Comparison of ENCODE assay signal across 1 cellular context in genomic region chr5:157143127-157143959, GRCh38.
TF ChIP-seq lines count a peak whose summit lies in the region.

No MANE protein-coding gene starts in this region.

TF ChIP-seq in GM12878, 131 proteins besides CTCF, POLR2A, EP300 and RAD21 (continues in another document):
- 0 out of 2 replicates have a peak, but pooled peaks have one; percentile 4 for TF ChIP-seq POLR2AphosphoS5 (IDR thresholded peaks at IDR 0.05; ENCODE audit: low read length)
- TF ChIP-seq GATAD2B (conservative IDR thresholded peaks at IDR 0.05; ENCODE audit: low read depth): no peak
- TF ChIP-seq TAF1 (IDR thresholded peaks at IDR 0.05; ENCODE audit: borderline replicate concordance, low read depth, low read length): no peak; the same call in 1 of the 2 replicates
- peak; percentile 18; the same call in 1 of the 2 replicates for TF ChIP-seq NBN (IDR thresholded peaks at IDR 0.05)
- TF ChIP-seq NR2C2 (IDR thresholded peaks at IDR 0.05; ENCODE audit: borderline replicate concordance, control insufficient read depth, insufficient read length, low read depth): no peak
- TF ChIP-seq MLLT1 (IDR thresholded peaks at IDR 0.05): peak; percentile 82
- TF ChIP-seq ATF7 (IDR thresholded peaks at IDR 0.05; ENCODE audit: low read depth): no peak
- TF ChIP-seq MTA2 (IDR thresholded peaks at IDR 0.05; ENCODE audit: low read depth): no peak
- TF ChIP-seq CHD2 (IDR thresholded peaks at IDR 0.05; ENCODE audit: borderline replicate concordance, low read depth, low read length): 0 out of 2 replicates have a peak, but pooled peaks have one; percentile 31
- no peak for TF ChIP-seq HDGF (IDR thresholded peaks at IDR 0.05)
- TF ChIP-seq CHD4 (IDR thresholded peaks at IDR 0.05): no peak
- 0 out of 2 replicates have a peak, but pooled peaks have one; percentile 15 for TF ChIP-seq TBL1XR1 (IDR thresholded peaks at IDR 0.05; ENCODE audit: low read depth, low read length)
- no peak for TF ChIP-seq CBFB (IDR thresholded peaks at IDR 0.05; ENCODE audit: low read depth)
- TF ChIP-seq, protein P1, sequence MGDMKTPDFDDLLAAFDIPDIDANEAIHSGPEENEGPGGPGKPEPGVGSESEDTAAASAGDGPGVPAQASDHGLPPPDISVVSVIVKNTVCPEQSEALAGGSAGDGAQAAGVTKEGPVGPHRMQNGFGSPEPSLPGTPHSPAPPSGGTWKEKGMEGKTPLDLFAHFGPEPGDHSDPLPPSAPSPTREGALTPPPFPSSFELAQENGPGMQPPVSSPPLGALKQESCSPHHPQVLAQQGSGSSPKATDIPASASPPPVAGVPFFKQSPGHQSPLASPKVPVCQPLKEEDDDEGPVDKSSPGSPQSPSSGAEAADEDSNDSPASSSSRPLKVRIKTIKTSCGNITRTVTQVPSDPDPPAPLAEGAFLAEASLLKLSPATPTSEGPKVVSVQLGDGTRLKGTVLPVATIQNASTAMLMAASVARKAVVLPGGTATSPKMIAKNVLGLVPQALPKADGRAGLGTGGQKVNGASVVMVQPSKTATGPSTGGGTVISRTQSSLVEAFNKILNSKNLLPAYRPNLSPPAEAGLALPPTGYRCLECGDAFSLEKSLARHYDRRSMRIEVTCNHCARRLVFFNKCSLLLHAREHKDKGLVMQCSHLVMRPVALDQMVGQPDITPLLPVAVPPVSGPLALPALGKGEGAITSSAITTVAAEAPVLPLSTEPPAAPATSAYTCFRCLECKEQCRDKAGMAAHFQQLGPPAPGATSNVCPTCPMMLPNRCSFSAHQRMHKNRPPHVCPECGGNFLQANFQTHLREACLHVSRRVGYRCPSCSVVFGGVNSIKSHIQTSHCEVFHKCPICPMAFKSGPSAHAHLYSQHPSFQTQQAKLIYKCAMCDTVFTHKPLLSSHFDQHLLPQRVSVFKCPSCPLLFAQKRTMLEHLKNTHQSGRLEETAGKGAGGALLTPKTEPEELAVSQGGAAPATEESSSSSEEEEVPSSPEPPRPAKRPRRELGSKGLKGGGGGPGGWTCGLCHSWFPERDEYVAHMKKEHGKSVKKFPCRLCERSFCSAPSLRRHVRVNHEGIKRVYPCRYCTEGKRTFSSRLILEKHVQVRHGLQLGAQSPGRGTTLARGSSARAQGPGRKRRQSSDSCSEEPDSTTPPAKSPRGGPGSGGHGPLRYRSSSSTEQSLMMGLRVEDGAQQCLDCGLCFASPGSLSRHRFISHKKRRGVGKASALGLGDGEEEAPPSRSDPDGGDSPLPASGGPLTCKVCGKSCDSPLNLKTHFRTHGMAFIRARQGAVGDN (IDR thresholded peaks at IDR 0.05): no peak
- no peak for TF ChIP-seq ZNF622 (IDR thresholded peaks at IDR 0.05)
- TF ChIP-seq MYB (IDR thresholded peaks at IDR 0.05; ENCODE audit: borderline replicate concordance, low read depth, low read length): no peak
- TF ChIP-seq NRF1 (conservative IDR thresholded peaks at IDR 0.05; ENCODE audit: low read depth, low read length): no peak
- TF ChIP-seq PAX8 (IDR thresholded peaks at IDR 0.05): peak; percentile 82; the same call in 1 of the 2 replicates
- no peak for TF ChIP-seq KDM1A (IDR thresholded peaks at IDR 0.05; ENCODE audit: borderline replicate concordance)
- TF ChIP-seq HCFC1 (IDR thresholded peaks at IDR 0.05; ENCODE audit: low read length): no peak
- TF ChIP-seq SPI1 (IDR thresholded peaks at IDR 0.05; ENCODE audit: borderline replicate concordance, insufficient read depth, low read depth, low read length): no peak
- no peak for TF ChIP-seq ZSCAN29 (IDR thresholded peaks at IDR 0.05)
- TF ChIP-seq HDAC2 (IDR thresholded peaks at IDR 0.05): no peak
- TF ChIP-seq ZNF592 (IDR thresholded peaks at IDR 0.05): no peak
- TF ChIP-seq FOXM1 (IDR thresholded peaks at IDR 0.05; ENCODE audit: low read depth, low read length): no peak
- no peak for TF ChIP-seq ZNF24 (IDR thresholded peaks at IDR 0.05)
- TF ChIP-seq SUZ12 (IDR thresholded peaks at IDR 0.05; ENCODE audit: unreplicated experiment): no peak
- no peak for TF ChIP-seq CREB1 (IDR thresholded peaks at IDR 0.05; ENCODE audit: low read depth)
- TF ChIP-seq CBX5 (IDR thresholded peaks at IDR 0.05; ENCODE audit: low read depth): no peak
- TF ChIP-seq, protein P2, sequence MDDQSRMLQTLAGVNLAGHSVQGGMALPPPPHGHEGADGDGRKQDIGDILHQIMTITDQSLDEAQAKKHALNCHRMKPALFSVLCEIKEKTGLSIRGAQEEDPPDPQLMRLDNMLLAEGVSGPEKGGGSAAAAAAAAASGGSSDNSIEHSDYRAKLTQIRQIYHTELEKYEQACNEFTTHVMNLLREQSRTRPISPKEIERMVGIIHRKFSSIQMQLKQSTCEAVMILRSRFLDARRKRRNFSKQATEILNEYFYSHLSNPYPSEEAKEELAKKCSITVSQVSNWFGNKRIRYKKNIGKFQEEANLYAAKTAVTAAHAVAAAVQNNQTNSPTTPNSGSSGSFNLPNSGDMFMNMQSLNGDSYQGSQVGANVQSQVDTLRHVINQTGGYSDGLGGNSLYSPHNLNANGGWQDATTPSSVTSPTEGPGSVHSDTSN (IDR thresholded peaks at IDR 0.05; ENCODE audit: insufficient replicate concordance, low read depth, low read length): peak; percentile 33
- TF ChIP-seq IKZF2 (IDR thresholded peaks at IDR 0.05): peak; percentile 26 to 50; a peak in 2 of 4 replicates
- TF ChIP-seq SMAD1 (IDR thresholded peaks at IDR 0.05; ENCODE audit: low read depth, partially characterized antibody): peak; percentile 2
- no peak for TF ChIP-seq STAT1 (conservative IDR thresholded peaks at IDR 0.05)
- TF ChIP-seq ETV6 (conservative IDR thresholded peaks at IDR 0.05 in 1 of 2, IDR thresholded peaks at IDR 0.05 in 1 of 2; ENCODE audit: borderline replicate concordance in 1 of 2, low read depth in 1 of 2): no peak
- TF ChIP-seq ATF3 (IDR thresholded peaks at IDR 0.05; ENCODE audit: borderline replicate concordance, extremely low read depth, low read depth, low read length): no peak
- TF ChIP-seq RAD51 (IDR thresholded peaks at IDR 0.05): no peak
- TF ChIP-seq CHD1 (IDR thresholded peaks at IDR 0.05; ENCODE audit: low read depth, low read length): no peak
- no peak for TF ChIP-seq TARDBP (IDR thresholded peaks at IDR 0.05; ENCODE audit: borderline replicate concordance)
- TF ChIP-seq, protein P3, sequence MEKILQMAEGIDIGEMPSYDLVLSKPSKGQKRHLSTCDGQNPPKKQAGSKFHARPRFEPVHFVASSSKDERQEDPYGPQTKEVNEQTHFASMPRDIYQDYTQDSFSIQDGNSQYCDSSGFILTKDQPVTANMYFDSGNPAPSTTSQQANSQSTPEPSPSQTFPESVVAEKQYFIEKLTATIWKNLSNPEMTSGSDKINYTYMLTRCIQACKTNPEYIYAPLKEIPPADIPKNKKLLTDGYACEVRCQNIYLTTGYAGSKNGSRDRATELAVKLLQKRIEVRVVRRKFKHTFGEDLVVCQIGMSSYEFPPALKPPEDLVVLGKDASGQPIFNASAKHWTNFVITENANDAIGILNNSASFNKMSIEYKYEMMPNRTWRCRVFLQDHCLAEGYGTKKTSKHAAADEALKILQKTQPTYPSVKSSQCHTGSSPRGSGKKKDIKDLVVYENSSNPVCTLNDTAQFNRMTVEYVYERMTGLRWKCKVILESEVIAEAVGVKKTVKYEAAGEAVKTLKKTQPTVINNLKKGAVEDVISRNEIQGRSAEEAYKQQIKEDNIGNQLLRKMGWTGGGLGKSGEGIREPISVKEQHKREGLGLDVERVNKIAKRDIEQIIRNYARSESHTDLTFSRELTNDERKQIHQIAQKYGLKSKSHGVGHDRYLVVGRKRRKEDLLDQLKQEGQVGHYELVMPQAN (conservative IDR thresholded peaks at IDR 0.05): 0 out of 2 replicates have a peak, but pooled peaks have one; percentile 45
- TF ChIP-seq CBX3 (IDR thresholded peaks at IDR 0.05; ENCODE audit: borderline replicate concordance, low read depth): no peak
- no peak for TF ChIP-seq E4F1 (IDR thresholded peaks at IDR 0.05; ENCODE audit: borderline replicate concordance, partially characterized antibody)
- TF ChIP-seq ZNF274 (IDR thresholded peaks at IDR 0.05; ENCODE audit: insufficient read depth, insufficient read length): no peak
- no peak for TF ChIP-seq MYC (IDR thresholded peaks at IDR 0.05; ENCODE audit: insufficient read depth, insufficient read length, insufficient replicate concordance, low read length, severe bottlenecking)
- peak; percentile 52; the same call in 1 of the 2 replicates for TF ChIP-seq RUNX3 (IDR thresholded peaks at IDR 0.05; ENCODE audit: low read length)
- TF ChIP-seq NFXL1 (IDR thresholded peaks at IDR 0.05; ENCODE audit: borderline replicate concordance): no peak
- TF ChIP-seq SMC3 (IDR thresholded peaks at IDR 0.05; ENCODE audit: borderline replicate concordance, low read length): no peak
- TF ChIP-seq MAX (IDR thresholded peaks at IDR 0.05; ENCODE audit: low read depth, low read length): no peak
- no peak for TF ChIP-seq SMARCA5 (IDR thresholded peaks at IDR 0.05)
- TF ChIP-seq RELA (IDR thresholded peaks at IDR 0.05; ENCODE audit: borderline replicate concordance, partially characterized antibody): no peak
- TF ChIP-seq IRF5 (IDR thresholded peaks at IDR 0.05; ENCODE audit: borderline replicate concordance): no peak
- no peak for TF ChIP-seq SMAD5 (IDR thresholded peaks at IDR 0.05; ENCODE audit: low read depth)
- TF ChIP-seq BMI1 (IDR thresholded peaks at IDR 0.05; ENCODE audit: borderline replicate concordance): 0 out of 2 replicates have a peak, but pooled peaks have one; percentile 18
- TF ChIP-seq CEBPB (IDR thresholded peaks at IDR 0.05; ENCODE audit: borderline replicate concordance in 1 of 2, low read depth in 2 of 2, low read length in 2 of 2): no peak
- no peak for TF ChIP-seq KLF5 (IDR thresholded peaks at IDR 0.05; ENCODE audit: partially characterized antibody)
